2 cellular contexts compared by ENCODE assay signal in the genomic region with DNA sequence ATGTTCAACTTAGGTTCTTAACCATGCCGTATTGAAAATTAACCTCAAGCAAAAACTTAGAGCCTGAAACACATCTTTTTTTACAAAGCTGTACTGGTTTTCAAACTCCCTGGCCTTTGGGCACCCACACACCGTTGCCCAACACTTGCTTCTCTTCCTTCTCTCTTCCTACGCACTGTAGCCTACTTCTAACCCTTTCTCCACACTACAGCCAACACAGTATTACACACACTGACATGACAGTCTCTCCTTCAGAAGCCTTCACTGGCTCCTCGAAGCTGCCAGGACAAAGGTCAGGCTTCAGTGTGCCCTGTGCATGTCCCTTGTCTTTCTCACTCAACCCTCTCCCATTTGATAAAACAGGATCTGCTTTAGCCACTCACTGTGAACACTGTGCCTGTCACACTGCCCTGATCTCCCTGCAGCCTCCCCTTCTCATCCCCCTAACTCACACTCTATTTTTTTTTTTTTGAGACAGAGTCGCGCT.
A peak's percentile ranks its signal among the peaks of the same experiment; 100 is the strongest.
TF ChIP-seq lines count a peak whose summit lies in the region.

No MANE protein-coding gene starts in this region.

TF ChIP-seq in IMR-90, 13 proteins besides CTCF, POLR2A, EP300 and RAD21:
- TF ChIP-seq MXI1 (IDR thresholded peaks at IDR 0.05; ENCODE audit: borderline replicate concordance, low read depth, low read length) (no peak), MAFK (IDR thresholded peaks at IDR 0.05; ENCODE audit: low read depth, low read length) (no peak), BHLHE40 (IDR thresholded peaks at IDR 0.05; ENCODE audit: low read depth, low read length) (no peak), RCOR1 (IDR thresholded peaks at IDR 0.05; ENCODE audit: insufficient replicate concordance, low read length) (no peak), FOS (IDR thresholded peaks at IDR 0.05; ENCODE audit: low read depth, low read length) (no peak), SMC3 (IDR thresholded peaks at IDR 0.05; ENCODE audit: low read depth, low read length) (no peak), RFX5 (IDR thresholded peaks at IDR 0.05; ENCODE audit: low read depth, low read length) (no peak), NFE2L2 (IDR thresholded peaks at IDR 0.05; ENCODE audit: low read depth, low read length) (no peak)
- TF ChIP-seq, protein P1, sequence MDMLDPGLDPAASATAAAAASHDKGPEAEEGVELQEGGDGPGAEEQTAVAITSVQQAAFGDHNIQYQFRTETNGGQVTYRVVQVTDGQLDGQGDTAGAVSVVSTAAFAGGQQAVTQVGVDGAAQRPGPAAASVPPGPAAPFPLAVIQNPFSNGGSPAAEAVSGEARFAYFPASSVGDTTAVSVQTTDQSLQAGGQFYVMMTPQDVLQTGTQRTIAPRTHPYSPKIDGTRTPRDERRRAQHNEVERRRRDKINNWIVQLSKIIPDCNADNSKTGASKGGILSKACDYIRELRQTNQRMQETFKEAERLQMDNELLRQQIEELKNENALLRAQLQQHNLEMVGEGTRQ (IDR thresholded peaks at IDR 0.05; ENCODE audit: low read depth, low read length): no peak

TF ChIP-seq in K562, 482 proteins besides CTCF, POLR2A, EP300 and RAD21:
- TF ChIP-seq POLR2AphosphoS5 (IDR thresholded peaks at IDR 0.05; ENCODE audit: control insufficient read depth, insufficient read depth, low read depth, low read length) (0 out of 2 replicates have a peak, but pooled peaks have one; percentile 29), MAZ (CRISPR knock-in tag; conservative IDR thresholded peaks at IDR 0.05 in 1 of 2, IDR thresholded peaks at IDR 0.05 in 1 of 2) (no peak), PTRF (tag; IDR thresholded peaks at IDR 0.05) (no peak), SUPT5H (IDR thresholded peaks at IDR 0.05) (peak; percentile 50; the same call in 1 of the 2 replicates), ZNF316 (IDR thresholded peaks at IDR 0.05) (no peak), ZBTB17 (CRISPR knock-in tag; IDR thresholded peaks at IDR 0.05) (no peak), CHCHD3 (CRISPR knock-in tag; IDR thresholded peaks at IDR 0.05) (no peak)
TF ChIP-seq in K562: peak in this region for 2.
